In genomic region chr9:110207071-110207923, GRCh38 we compare ENCODE assay signal across 17 cellular contexts. TPM values are rescaled to one million over a fixed set of nuclear protein-coding genes. Genes with fewer than 3 reads are reported as not detected.
DNase-seq lines count a peak whose midpoint lies in the region; TF ChIP-seq lines count a peak whose summit lies in the region.
"Had no signal": no experiment of that assay in that cellular context is flagged by ENCODE, and none has a peak within 500 bp of the region (broad histone marks: within the 10 kb centered on the region; RNA-seq: fewer than 3 reads in every experiment).

No MANE protein-coding gene starts in this region.

- peaks cover 0 to 10% (median 0%) of the 10 kb centered on the region in 3 donors for H3K27me3 ChIP-seq in stomach

- TF ChIP-seq EP300 in stomach (IDR thresholded peaks at IDR 0.05) = no peak

- TF ChIP-seq CTCF in stomach (IDR thresholded peaks at IDR 0.05) = no peak

- no peaks in the 10 kb centered on the region for H3K9me3 ChIP-seq in stomach

- peaks cover 4 to 20% (median 11%) of the 10 kb centered on the region in 4 donors for H3K4me1 ChIP-seq in stomach
- H3K4me1 ChIP-seq: spleen had no signal

- WGBS in stomach, 5 donors = 25 to 43% (median 35%) methylated on average over 10 of the region's 10 CpGs

- DNase-seq in NCI-H1417 (lab: John Stamatoyannopoulos, UW) = peak in 2 of 3 experiments; percentile 75 to 77
- no peak for DNase-seq in NCI-H1417 treated with DMSO at 0.1 percent for 48 hours (lab: John Stamatoyannopoulos, UW)
- peak; percentile 85 for DNase-seq in NCI-H510A treated with DMSO at 0.1 percent for 48 hours (lab: John Stamatoyannopoulos, UW)
- DNase-seq in left kidney (ENCODE audit: low read depth, low spot score) = peak; percentile 65
- DNase-seq in stomach = peak; percentile 93
- no peak for DNase-seq in activated naive CD4-positive, alpha-beta T cell (lab: John Stamatoyannopoulos, UW)
- DNase-seq in GOT3 (lab: John Stamatoyannopoulos, UW) = no peak
- no peak for DNase-seq in NCI-H82 treated with DMSO at 0.1 percent for 48 hours (lab: John Stamatoyannopoulos, UW; ENCODE audit: unreplicated experiment)
- DNase-seq: activated CD8-positive, alpha-beta T cell treated with anti-CD3 and anti-CD28 coated beads, Interleukin-2, amount 10 ng/mL, durations not matched to agents 7 days and 5 days; activated gamma-delta T cell; kidney glomerular epithelial cell; MM.1S; spleen had no signal

- H3K27ac ChIP-seq in stomach = peak overlapping the region; percentile 89 to 93 (median 91)
- H3K27ac ChIP-seq: spleen had no signal

- TF ChIP-seq POLR2A in stomach (IDR thresholded peaks at IDR 0.05) = peak in 2 of 4 donors; percentile 59 to 66

- intact Hi-C loops in stomach (cut with DNase I; ENCODE audit: low total_unique reads) = no loop called here

- peak overlapping the region; percentile 23 to 40 (median 36) for H3K4me3 ChIP-seq in stomach
- H3K4me3 ChIP-seq: spleen had no signal

- H3K36me3 ChIP-seq in stomach = no peaks in the 10 kb centered on the region
- H3K36me3 ChIP-seq: spleen had no signal

RNA-seq across cellular contexts. Expression of gene C9orf152, which starts 0.7 kb away (rescaled TPM):
- total RNA-seq in stomach = 10 to 100 TPM in 3 of 5 donors, 1 to 10 TPM in 1, not detected in 1; 1.7 to 26.8 (median 16.2) TPM
- 10 to 100 TPM; 11.6 to 18.1 (median 17.0) TPM for polyA plus RNA-seq in stomach
- total RNA-seq: A673; activated CD8-positive, alpha-beta T cell treated with anti-CD3 and anti-CD28 coated beads, Interleukin-2, amount 10 ng/mL, durations not matched to agents 7 days and 5 days; glomerular endothelial cell; SK-MEL-5; spleen had no signal
- polyA plus RNA-seq: neural cell, spleen had no signal

RNA-seq across cellular contexts. Expression of gene TXN, which starts 49.0 kb away (rescaled TPM):
- 100 to 1,000 TPM in 4 of 5 donors, 10 to 100 TPM in 1; 89.3 to 182 (median 149) TPM for total RNA-seq in stomach
- polyA plus RNA-seq in stomach = 100 to 1,000 TPM; 382 to 786 (median 473) TPM

Comparison
In these comparisons a context has a peak if more than half of its experiments do, and no peak if none do; other contexts are left out.
1. DNase-seq: peak in NCI-H1417 (2 of 3), NCI-H510A treated with DMSO at 0.1 percent for 48 hours (single experiment), left kidney (single experiment) and stomach (single experiment); none in NCI-H1417 treated with DMSO at 0.1 percent for 48 hours (single experiment), activated naive CD4-positive, alpha-beta T cell (0 of 4), GOT3 (single experiment) and NCI-H82 treated with DMSO at 0.1 percent for 48 hours (single experiment).